In the genomic region with DNA sequence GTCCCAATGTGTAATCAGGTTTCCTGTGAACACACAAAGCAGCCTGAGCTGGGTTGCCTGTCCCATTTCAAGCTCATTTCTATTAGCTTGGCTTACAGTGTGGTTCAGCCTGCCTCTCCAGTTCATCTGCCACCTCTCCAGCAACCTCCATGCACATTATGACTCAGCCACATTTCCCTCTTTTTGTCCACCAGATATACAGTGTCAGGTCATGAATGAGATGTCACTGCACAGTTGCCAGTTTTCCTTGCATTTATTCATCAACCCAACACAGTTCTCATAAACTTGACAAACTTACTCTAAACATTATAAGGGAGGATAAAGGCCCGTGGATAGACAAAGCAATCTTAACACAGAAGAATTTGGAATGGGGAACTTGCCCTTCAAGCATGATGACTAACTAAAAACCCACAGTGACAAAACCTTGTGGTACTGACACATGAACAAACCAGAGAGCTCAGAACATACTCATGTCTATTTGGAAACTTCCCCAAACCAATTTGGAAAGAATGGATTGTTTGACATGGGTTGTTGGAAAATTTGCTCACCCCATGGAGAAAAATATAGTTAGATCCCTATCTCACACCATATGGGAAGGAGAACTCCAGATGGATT, we compare ENCODE assay signal across 10 cellular contexts. TPM values are rescaled to one million over a fixed set of nuclear protein-coding genes. Genes with fewer than 3 reads are reported as not detected.
A peak's percentile ranks its signal among the peaks of the same experiment; 100 is the strongest.
DNase-seq lines count a peak whose midpoint lies in the region; ATAC-seq and TF ChIP-seq lines count a peak whose summit lies in the region.
"Had no signal": no experiment of that assay in that cellular context is flagged by ENCODE, and none has a peak within 500 bp of the region (broad histone marks: within the 10 kb centered on the region; RNA-seq: fewer than 3 reads in every experiment).

No MANE protein-coding gene starts in this region.

- peak; percentile 81 for DNase-seq in AG08395 (ENCODE audit: low spot score)
- peak; percentile 75 for DNase-seq in HCEC 1CT
- DNase-seq in T-cell = no peak
- DNase-seq in fibroblast of the aortic adventitia (ENCODE audit: low read depth) = peak; percentile 67
- DNase-seq in NCI-H82 treated with DMSO at 0.1 percent for 48 hours (lab: John Stamatoyannopoulos, UW; ENCODE audit: unreplicated experiment) = no peak
- DNase-seq in ovary = no peak

- POLR2A ChIA-PET in T-cell (lab: Charles Lee) = interaction anchor here (0.5 to 1.9 kb wide), 4 partner anchors 13 to 259 kb away, joined by 3 to 12 read pairs (median 4); a partner anchor contains a TSS

- no peaks in the 10 kb centered on the region for H3K27me3 ChIP-seq in ovary

- no peaks in the 10 kb centered on the region for H3K36me3 Mint-ChIP-seq in T-cell

- no peaks in the 10 kb centered on the region for H3K9me3 ChIP-seq in ovary

- CTCF ChIA-PET in T-cell (lab: Charles Lee) = interaction anchor here (0.8 to 6.0 kb wide), 25 partner anchors 10 to 96 kb away, joined by 3 to 167 read pairs (median 7); a partner anchor contains a TSS

- no peaks in the 10 kb centered on the region for H3K4me1 ChIP-seq in ovary (ENCODE audit: insufficient read depth)

- TF ChIP-seq CTCF in fibroblast of the aortic adventitia (IDR thresholded peaks at IDR 0.05; ENCODE audit: insufficient read depth, low read length) (no peak), ovary (IDR thresholded peaks at IDR 0.05) (no peak)

- intact Hi-C loops in ovary (cut with DNase I) = loop anchor here in 2 of 4 donors (2.0 to 5.0 kb wide), 2 partner anchors 44 to 60 kb away; no protein-coding TSS in a partner anchor

- peak overlapping the region; percentile 61 to 72 for H3K27ac Mint-ChIP-seq in T-cell

- no peaks in the 10 kb centered on the region for H3K9me3 Mint-ChIP-seq in T-cell

- ATAC-seq in T-cell (replicated peaks in 1 of 4) (no peak), HG02885 (IDR thresholded peaks at IDR 0.05; ENCODE audit: poor library complexity, unreplicated experiment) (no peak), HG03469 (IDR thresholded peaks at IDR 0.05; ENCODE audit: unreplicated experiment) (no peak)
- ATAC-seq: HepG2 had no signal

- peaks cover 1 to 14% (median 7%) of the 10 kb centered on the region in 3 donors for H3K4me1 Mint-ChIP-seq in T-cell

- no peaks in the 10 kb centered on the region for H3K36me3 ChIP-seq in ovary

- no peaks in the 10 kb centered on the region for H3K27me3 Mint-ChIP-seq in T-cell

- TF ChIP-seq EP300 in ovary (IDR thresholded peaks at IDR 0.05) = no peak

- 34 to 54% (median 54%) methylated on average over 1 of the region's 1 CpG for WGBS in ovary, 3 donors

- no peak overlapping the region for H3K4me3 ChIP-seq in fibroblast of the aortic adventitia (ENCODE audit: low read depth, low read length)
- no peak overlapping the region for H3K4me3 ChIP-seq in ovary
- H3K4me3 ChIP-seq: SK-N-MC had no signal

- H3K27ac ChIP-seq in ovary = no peak overlapping the region
- H3K27ac ChIP-seq: SK-N-MC had no signal

- TF ChIP-seq POLR2A in ovary (IDR thresholded peaks at IDR 0.05) = no peak

- H3K4me3 Mint-ChIP-seq in T-cell = peak overlapping the region in 1 of 3 donors; percentile 15

RNA-seq across cellular contexts. Expression of a gene that starts 2.5 kb away (rescaled TPM):
- total RNA-seq in T-cell (not detected), fibroblast of the aortic adventitia (ENCODE audit: low replicate concordance) (0.36 and 0.98 TPM in 2 replicates), ovary (1 to 10 TPM in 2 of 7 donors, under 1 TPM in 5; 0.17 to 7.9 (median 0.60) TPM)
- polyA plus RNA-seq in ovary = 1 to 10 TPM in 1 of 2 donors, under 1 TPM in 1; 0.25 to 1.0 TPM
- total RNA-seq: HepG2 had no signal

RNA-seq across cellular contexts. Expression of a gene that starts 12.9 kb away (rescaled TPM):
- total RNA-seq in T-cell (10 to 100 TPM; 16.9 to 98.5 (median 25.0) TPM), fibroblast of the aortic adventitia (ENCODE audit: low replicate concordance) (6.2 and 15.7 TPM in 2 replicates), ovary (10 to 100 TPM; 15.7 to 38.1 (median 29.2) TPM)
- polyA plus RNA-seq in ovary = 10 to 100 TPM; 10.1 to 16.2 TPM

Comparison
In these comparisons a context has a peak if more than half of its experiments do, and no peak if none do; other contexts are left out.
1. DNase-seq: peak in AG08395 (single experiment), HCEC 1CT (single experiment) and fibroblast of the aortic adventitia (single experiment); none in T-cell (0 of 34), NCI-H82 treated with DMSO at 0.1 percent for 48 hours (single experiment) and ovary (0 of 5).